21 cellular contexts compared by ENCODE assay signal in genomic region chr5:75496026-75496425, GRCh38.
"Had no signal": no experiment of that assay in that cellular context is flagged by ENCODE, and none has a peak within 500 bp of the region (broad histone marks: within the 10 kb centered on the region; RNA-seq: fewer than 3 reads in every experiment).

No MANE protein-coding gene starts in this region.

- H3K4me3 Mint-ChIP-seq: dendritic cell treated with granulocyte-macrophage colony-stimulating factor and Interleukin-4, amounts not matched to agents 40 ng/mL and 50 ng/mL, for 4 days; endodermal cell; naive thymus-derived CD4-positive, alpha-beta T cell; nephron; neural progenitor cell; stimulated activated naive B cell treated with anti-CD40 and anti-IgM and Interleukin-4, amounts not matched to agents 10 μg/mL and 1 μg/mL and 100 μg/mL, for 72 hours; stimulated activated naive CD8-positive, alpha-beta T cell treated with anti-CD3 and anti-CD28 coated beads, Interleukin-15, Interleukin-2, amounts not matched to agents 100 ng/mL and 50 ng/mL, for 24 hours had no signal

- H3K4me1 Mint-ChIP-seq: nephron, neural progenitor cell had no signal

- ATAC-seq: foreskin keratinocyte; gastroesophageal sphincter; heart left ventricle; left cardiac atrium; left lung; naive thymus-derived CD4-positive, alpha-beta T cell; right lobe of liver; stimulated activated naive B cell treated with anti-CD40 and anti-IgM and Interleukin-4, amounts not matched to agents 10 μg/mL and 1 μg/mL and 100 μg/mL, for 72 hours had no signal

- H3K27ac Mint-ChIP-seq: dendritic cell treated with granulocyte-macrophage colony-stimulating factor and Interleukin-4, amounts not matched to agents 40 ng/mL and 50 ng/mL, for 4 days; nephron; neural progenitor cell; progenitor cell of endocrine pancreas; stimulated activated naive B cell treated with anti-CD40 and anti-IgM and Interleukin-4, amounts not matched to agents 10 μg/mL and 1 μg/mL and 100 μg/mL, for 72 hours; stimulated activated naive CD8-positive, alpha-beta T cell treated with anti-CD3 and anti-CD28 coated beads, Interleukin-15, Interleukin-2, amounts not matched to agents 100 ng/mL and 50 ng/mL, for 24 hours had no signal

- FAIRE-seq: endothelial cell of umbilical vein, small intestine had no signal

- DNase-seq: effector CD8-positive, alpha-beta T cell; endodermal cell; foreskin keratinocyte; heart left ventricle; left cardiac atrium; left lung; mesendoderm; midbrain; naive thymus-derived CD4-positive, alpha-beta T cell; right lobe of liver; small intestine; stimulated activated CD4-positive, alpha-beta T cell treated with anti-CD3 and anti-CD28 coated beads, Interleukin-15, amount 100 ng/mL, for 24 hours; stimulated activated CD4-positive, alpha-beta T cell treated with anti-CD3 and anti-CD28 coated beads, Interleukin-2, amount 100 ng/mL, for 48 hours; stimulated activated naive B cell treated with anti-CD40 and anti-IgM and Interleukin-4, amounts not matched to agents 10 μg/mL and 1 μg/mL and 100 μg/mL, for 72 hours had no signal

- H3K27me3 Mint-ChIP-seq: dendritic cell treated with granulocyte-macrophage colony-stimulating factor and Interleukin-4, amounts not matched to agents 40 ng/mL and 50 ng/mL, for 4 days; naive thymus-derived CD4-positive, alpha-beta T cell; progenitor cell of endocrine pancreas; stimulated activated naive B cell treated with anti-CD40 and anti-IgM and Interleukin-4, amounts not matched to agents 10 μg/mL and 1 μg/mL and 100 μg/mL, for 72 hours; stimulated activated naive CD8-positive, alpha-beta T cell treated with anti-CD3 and anti-CD28 coated beads, Interleukin-15, Interleukin-2, amounts not matched to agents 100 ng/mL and 50 ng/mL, for 24 hours had no signal
